In genomic region chr16:58515125-58515870, GRCh38 we compare ENCODE assay signal across 1 cellular context.
TF ChIP-seq lines count a peak whose summit lies in the region.

SETD6 (plus strand) TSS chr16:58515517; CDS start chr16:58515538, 21 bp downstream.

TF ChIP-seq in HepG2, 621 proteins besides CTCF, POLR2A, EP300 and RAD21 (continued from another document and continues in another):
- TF ChIP-seq MTERF4 (CRISPR knock-in tag; IDR thresholded peaks at IDR 0.05) (peak; percentile 82; the same call in 1 of the 2 replicates), IRF2 (CRISPR knock-in tag; IDR thresholded peaks at IDR 0.05) (peak; percentile 80), ZNF343 (CRISPR knock-in tag; IDR thresholded peaks at IDR 0.05) (peak; percentile 96), EEA1 (CRISPR knock-in tag; IDR thresholded peaks at IDR 0.05; ENCODE audit: borderline replicate concordance) (peak; percentile 96), SNAI1 (CRISPR knock-in tag; IDR thresholded peaks at IDR 0.05; ENCODE audit: borderline replicate concordance) (no peak), RBFOX2 (IDR thresholded peaks at IDR 0.05; ENCODE audit: low read depth, low read length) (peak; percentile 94), ZNF362 (CRISPR knock-in tag; IDR thresholded peaks at IDR 0.05; ENCODE audit: borderline replicate concordance) (no peak; the same call in 1 of the 2 replicates), ZBTB20 (CRISPR knock-in tag; IDR thresholded peaks at IDR 0.05; ENCODE audit: borderline replicate concordance, low read depth) (peak; percentile 86), HNF4G (IDR thresholded peaks at IDR 0.05; ENCODE audit: borderline replicate concordance, low read depth, low read length) (no peak), HNF4G (CRISPR knock-in tag; IDR thresholded peaks at IDR 0.05; ENCODE audit: borderline replicate concordance, low read depth) (no peak), ZNF136 (CRISPR knock-in tag; IDR thresholded peaks at IDR 0.05; ENCODE audit: low read depth) (no peak), ZNF770 (CRISPR knock-in tag; IDR thresholded peaks at IDR 0.05) (peak; percentile 54), NFE2L1 (CRISPR knock-in tag; IDR thresholded peaks at IDR 0.05; ENCODE audit: borderline replicate concordance) (peak; percentile 58; the same call in 1 of the 2 replicates), ZNF552 (CRISPR knock-in tag; IDR thresholded peaks at IDR 0.05; ENCODE audit: borderline replicate concordance) (peak; percentile 96), SIN3A (IDR thresholded peaks at IDR 0.05; ENCODE audit: borderline replicate concordance, low read depth, low read length) (peak; percentile 98), KDM5A (IDR thresholded peaks at IDR 0.05; ENCODE audit: borderline replicate concordance, low read length) (peak; percentile 53), EZH2 (conservative IDR thresholded peaks at IDR 0.05; ENCODE audit: low read depth, low read length) (no peak), NFRKB (IDR thresholded peaks at IDR 0.05) (no peak), ZNF430 (CRISPR knock-in tag; IDR thresholded peaks at IDR 0.05) (peak; percentile 80; the same call in 1 of the 2 replicates), FOXM1 (CRISPR knock-in tag; IDR thresholded peaks at IDR 0.05) (no peak), HOMEZ (CRISPR knock-in tag; IDR thresholded peaks at IDR 0.05; ENCODE audit: low read depth) (peak; percentile 9; the same call in 1 of the 2 replicates), GMEB2 (CRISPR knock-in tag; IDR thresholded peaks at IDR 0.05; ENCODE audit: low read depth) (peak; percentile 67), ZNF580 (CRISPR knock-in tag; IDR thresholded peaks at IDR 0.05; ENCODE audit: borderline replicate concordance, low read depth) (no peak; the same call in 1 of the 2 replicates), ZNF329 (CRISPR knock-in tag; IDR thresholded peaks at IDR 0.05; ENCODE audit: low read depth) (peak; percentile 19; the same call in 1 of the 2 replicates), ZBTB21 (CRISPR knock-in tag; IDR thresholded peaks at IDR 0.05) (no peak), THAP8 (CRISPR knock-in tag; IDR thresholded peaks at IDR 0.05; ENCODE audit: borderline replicate concordance) (peak; percentile 97; the same call in 1 of the 2 replicates), TEAD2 (CRISPR knock-in tag; IDR thresholded peaks at IDR 0.05) (no peak; the same call in none of the 2 replicates), HDAC6 (IDR thresholded peaks at IDR 0.05; ENCODE audit: low read depth, low read length) (no peak), ZNF556 (CRISPR knock-in tag; IDR thresholded peaks at IDR 0.05; ENCODE audit: borderline replicate concordance) (peak; percentile 30; the same call in 1 of the 2 replicates), NFIB (CRISPR knock-in tag; IDR thresholded peaks at IDR 0.05; ENCODE audit: borderline replicate concordance) (peak; percentile 68; the same call in 1 of the 2 replicates), ZFP90 (CRISPR knock-in tag; IDR thresholded peaks at IDR 0.05; ENCODE audit: borderline replicate concordance) (peak; percentile 77), ATAD3A (CRISPR knock-in tag; IDR thresholded peaks at IDR 0.05) (no peak), ZNF225 (CRISPR knock-in tag; IDR thresholded peaks at IDR 0.05) (peak; percentile 94), SPEN (CRISPR knock-in tag; IDR thresholded peaks at IDR 0.05; ENCODE audit: low read depth) (0 out of 2 replicates have a peak, but pooled peaks have one; percentile 30), ZNF747 (CRISPR knock-in tag; IDR thresholded peaks at IDR 0.05; ENCODE audit: borderline replicate concordance) (peak; percentile 93; the same call in 1 of the 2 replicates), SNAPC4 (CRISPR knock-in tag; IDR thresholded peaks at IDR 0.05) (peak; percentile 73; the same call in 1 of the 2 replicates), TSC22D2 (CRISPR knock-in tag; IDR thresholded peaks at IDR 0.05; ENCODE audit: borderline replicate concordance) (peak; percentile 28; the same call in 1 of the 2 replicates), MEIS2 (CRISPR knock-in tag; IDR thresholded peaks at IDR 0.05) (peak; percentile 93), MAZ (IDR thresholded peaks at IDR 0.05; ENCODE audit: borderline replicate concordance, low read depth, low read length) (peak; percentile 8; the same call in 1 of the 2 replicates), MAZ (CRISPR knock-in tag; IDR thresholded peaks at IDR 0.05; ENCODE audit: low read depth) (peak; percentile 96), TCF12 (IDR thresholded peaks at IDR 0.05) (no peak), TCF12 (CRISPR knock-in tag; IDR thresholded peaks at IDR 0.05) (peak; percentile 42; the same call in 1 of the 2 replicates), ZSCAN30 (CRISPR knock-in tag; IDR thresholded peaks at IDR 0.05) (peak; percentile 94; the same call in 1 of the 2 replicates), ZNF10 (CRISPR knock-in tag; IDR thresholded peaks at IDR 0.05; ENCODE audit: borderline replicate concordance, low read depth) (no peak), ZNF224 (CRISPR knock-in tag; IDR thresholded peaks at IDR 0.05) (peak; percentile 90; the same call in 1 of the 2 replicates), ZNF256 (CRISPR knock-in tag; conservative IDR thresholded peaks at IDR 0.05) (peak; percentile 86), MZF1 (CRISPR knock-in tag; IDR thresholded peaks at IDR 0.05; ENCODE audit: borderline replicate concordance) (0 out of 2 replicates have a peak, but pooled peaks have one; percentile 90), ZSCAN31 (CRISPR knock-in tag; IDR thresholded peaks at IDR 0.05; ENCODE audit: low read depth) (peak; percentile 96), CBFB (CRISPR knock-in tag; IDR thresholded peaks at IDR 0.05) (peak; percentile 58), HMG20B (CRISPR knock-in tag; conservative IDR thresholded peaks at IDR 0.05) (peak; percentile 29; the same call in 1 of the 2 replicates), RBAK (CRISPR knock-in tag; IDR thresholded peaks at IDR 0.05) (no peak), ATF5 (CRISPR knock-in tag; IDR thresholded peaks at IDR 0.05; ENCODE audit: low read depth) (peak; percentile 96), IRF1 (CRISPR knock-in tag; IDR thresholded peaks at IDR 0.05; ENCODE audit: low read depth) (peak; percentile 81; the same call in 1 of the 2 replicates), ZNF891 (CRISPR knock-in tag; IDR thresholded peaks at IDR 0.05) (peak; percentile 92), JARID2 (CRISPR knock-in tag; IDR thresholded peaks at IDR 0.05; ENCODE audit: insufficient replicate concordance) (peak; percentile 34), NBN (conservative IDR thresholded peaks at IDR 0.05) (no peak), ZNF776 (CRISPR knock-in tag; IDR thresholded peaks at IDR 0.05) (peak; percentile 84; the same call in 1 of the 2 replicates)
